ENCODE assay signal across 12 cellular contexts in the genomic region with DNA sequence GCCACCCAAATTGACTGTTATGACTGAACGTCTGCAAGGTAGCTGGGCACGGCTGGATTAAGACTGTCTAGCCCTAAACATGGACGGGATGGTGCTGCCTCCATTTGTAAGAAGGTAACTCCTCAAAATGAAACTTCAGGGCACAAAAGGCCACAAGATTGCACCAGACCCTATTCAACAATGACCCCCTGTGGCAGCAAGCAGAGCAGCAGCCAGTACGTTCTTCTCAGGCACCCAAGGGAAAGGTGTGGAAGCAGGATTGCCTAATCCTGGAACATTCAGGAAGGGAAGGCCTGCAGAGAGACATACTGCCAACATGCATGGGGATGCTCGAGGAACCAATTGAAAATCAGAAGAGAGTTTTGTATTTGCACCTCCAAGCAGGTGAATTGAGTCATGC. TPM values are rescaled to one million over a fixed set of nuclear protein-coding genes. Genes with fewer than 3 reads are reported as not detected.
DNase-seq lines count a peak whose midpoint lies in the region; TF ChIP-seq lines count a peak whose summit lies in the region.
"Had no signal": no experiment of that assay in that cellular context is flagged by ENCODE, and none has a peak within 500 bp of the region (broad histone marks: within the 10 kb centered on the region; RNA-seq: fewer than 3 reads in every experiment).

No MANE protein-coding gene starts in this region.

- peak; percentile 22 for TF ChIP-seq CTCF in HFF-Myc (IDR thresholded peaks at IDR 0.05; ENCODE audit: low read depth, low read length, missing control alignments)
- TF ChIP-seq CTCF in kidney epithelial cell (IDR thresholded peaks at IDR 0.05; ENCODE audit: insufficient read depth, low read length, poor library complexity, severe bottlenecking), result peak; percentile 26

- H3K27me3 ChIP-seq in kidney epithelial cell (ENCODE audit: control insufficient read depth, insufficient read depth, low read length), result peaks cover 18% of the 10 kb centered on the region

- DNase-seq in DMS79 treated with DMSO at 0.1 percent for 48 hours (lab: John Stamatoyannopoulos, UW) (peak; percentile 12), DMS79 (lab: John Stamatoyannopoulos, UW) (no peak), HFF-Myc (ENCODE audit: extremely low read depth, low read depth) (no peak), SW480 (ENCODE audit: low spot score) (peak; percentile 52), kidney epithelial cell (ENCODE audit: low read depth) (no peak), amygdala (lab: John Stamatoyannopoulos, UW) (no peak), AG08395 (ENCODE audit: low spot score) (no peak), COLO829 (ENCODE audit: low spot score) (no peak)
- DNase-seq: activated CD4-positive, alpha-beta T cell treated with anti-CD3 and anti-CD28 coated beads, Interleukin-2, amount 10 ng/mL, durations not matched to agents 7 days and 5 days; stimulated activated naive CD8-positive, alpha-beta T cell treated with anti-CD3 and anti-CD28 coated beads, Interleukin-15, Interleukin-2, amounts not matched to agents 100 U/mL and 50 U/mL, for 24 hours had no signal

- no peak overlapping the region for H3K4me3 ChIP-seq in HFF-Myc (replicated peaks; ENCODE audit: low read depth, low read length)
- no peak overlapping the region for H3K4me3 ChIP-seq in kidney epithelial cell (ENCODE audit: low read depth, low read length)
- H3K4me3 ChIP-seq: sigmoid colon had no signal

- H3K36me3 ChIP-seq in kidney epithelial cell (ENCODE audit: control insufficient read depth, insufficient read depth, low read length), result no peaks in the 10 kb centered on the region
- H3K36me3 ChIP-seq: sigmoid colon had no signal

RNA-seq across cellular contexts. Expression of gene TBX10, which starts 4.5 kb away (rescaled TPM):
- total RNA-seq in kidney epithelial cell, result not detected in 2 replicates
- total RNA-seq: activated CD4-positive, alpha-beta T cell treated with anti-CD3 and anti-CD28 coated beads, Interleukin-2, amount 10 ng/mL, durations not matched to agents 7 days and 5 days; cerebellum; sigmoid colon had no signal

RNA-seq across cellular contexts. Expression of gene ACY3, which starts 6.5 kb away (rescaled TPM):
- total RNA-seq in kidney epithelial cell, result 0.21 TPM in 1 of 2 replicates, not detected in the other
- total RNA-seq: sigmoid colon had no signal

RNA-seq across cellular contexts. Expression of gene NUDT8, which starts 14.3 kb away (rescaled TPM):
- total RNA-seq in kidney epithelial cell, result 5.1 TPM in 2 replicates

RNA-seq across cellular contexts. Expression of gene ALDH3B2, which starts 30.4 kb away (rescaled TPM):
- 0.07 and 0.13 TPM in 2 replicates for total RNA-seq in kidney epithelial cell
- total RNA-seq: activated CD4-positive, alpha-beta T cell treated with anti-CD3 and anti-CD28 coated beads, Interleukin-2, amount 10 ng/mL, durations not matched to agents 7 days and 5 days; cerebellum; sigmoid colon had no signal

RNA-seq across cellular contexts. Expression of gene NDUFV1, which starts 37.3 kb away (rescaled TPM):
- total RNA-seq in kidney epithelial cell, result 229 and 262 TPM in 2 replicates

Comparison
In these comparisons a context has a peak if more than half of its experiments do, and no peak if none do; other contexts are left out.
1. DNase-seq: peak in DMS79 treated with DMSO at 0.1 percent for 48 hours (single experiment) and SW480 (single experiment); none in DMS79 (single experiment), HFF-Myc (single experiment), kidney epithelial cell (single experiment), amygdala (0 of 56), AG08395 (single experiment) and COLO829 (single experiment).